ENCODE assay signal across 16 cellular contexts in genomic region chr5:38800515-38800914, GRCh38. TPM values are rescaled to one million over a fixed set of nuclear protein-coding genes. Genes with fewer than 3 reads are reported as not detected.
"Had no signal": no experiment of that assay in that cellular context is flagged by ENCODE, and none has a peak within 500 bp of the region (broad histone marks: within the 10 kb centered on the region; RNA-seq: fewer than 3 reads in every experiment).

No MANE protein-coding gene starts in this region.

- H3K27ac ChIP-seq: neural progenitor cell, pancreas had no signal

- H3K4me3 ChIP-seq: adrenal gland, neural progenitor cell, pancreas, smooth muscle cell had no signal

- H3K9me3 ChIP-seq: adrenal gland, pancreas had no signal

- H3K36me3 ChIP-seq: adrenal gland, neural progenitor cell, pancreas had no signal

- DNase-seq: activated CD4-positive, alpha-beta T cell treated with anti-CD3 and anti-CD28 coated beads, Interleukin-2, amount 50 U/mL, for 1 hour; activated naive CD4-positive, alpha-beta T cell treated with anti-CD3 and anti-CD28 coated beads, Interleukin-2, amount 50 U/mL, for 16 hours; activated T-cell treated with anti-CD3 and anti-CD28 coated beads for 4 hours; central memory CD4-positive, alpha-beta T cell; cortex of kidney; effector CD8-positive, alpha-beta T cell; midbrain; pancreas; stimulated activated naive B cell treated with anti-CD40 and anti-IgM and Interleukin-4, amounts not matched to agents 10 μg/mL and 1 μg/mL and 100 μg/mL, for 72 hours; T-cell had no signal

- H3K27me3 ChIP-seq: adrenal gland, neural progenitor cell, pancreas had no signal

- ATAC-seq: activated T-helper 17 cell treated with anti-CD3 and anti-CD28 coated beads, Interleukin-2, amount 50 U/mL, for 72 hours; left lobe of liver; pancreas; stimulated activated naive B cell treated with anti-CD40 and anti-IgM and Interleukin-4, amounts not matched to agents 10 μg/mL and 1 μg/mL and 100 μg/mL, for 72 hours; T-cell had no signal

- H3K4me1 ChIP-seq: adrenal gland, neural progenitor cell, pancreas had no signal

RNA-seq across cellular contexts. Expression of gene OSMR, which starts 45.3 kb away (rescaled TPM):
- total RNA-seq: activated CD8-positive, alpha-beta memory T cell treated with anti-CD3 and anti-CD28 coated beads for 36 hours had no signal
